17 cellular contexts compared by ENCODE assay signal in genomic region chr3:87733671-87734367, GRCh38. TPM values are rescaled to one million over a fixed set of nuclear protein-coding genes. Genes with fewer than 3 reads are reported as not detected.
DNase-seq lines count a peak whose midpoint lies in the region; ATAC-seq, FAIRE-seq and TF ChIP-seq lines count a peak whose summit lies in the region.
"Had no signal": no experiment of that assay in that cellular context is flagged by ENCODE, and none has a peak within 500 bp of the region (broad histone marks: within the 10 kb centered on the region; RNA-seq: fewer than 3 reads in every experiment).

No MANE protein-coding gene starts in this region.

- DNase-seq in HT-29 (ENCODE audit: low spot score) (peak; percentile 64), kidney (no peak), type B pancreatic cell (ENCODE audit: extremely low spot score, unreplicated experiment) (no peak), GM12892 (ENCODE audit: insufficient read length) (no peak), GM20000 (ENCODE audit: low spot score) (no peak)
- DNase-seq: activated CD4-positive, CD25-positive, alpha-beta regulatory T cell treated with anti-CD3 and anti-CD28 coated beads, Interleukin-2, amount 50 U/mL, for 72 hours; activated gamma-delta T cell; BE2C; gastrocnemius medialis; HFFc6; KBM-7; NCI-H1105; Right ventricle myocardium superior had no signal

- no peaks in the 10 kb centered on the region for H3K4me1 Mint-ChIP-seq in type B pancreatic cell (ENCODE audit: unreplicated experiment)

- no peaks in the 10 kb centered on the region for H3K9me3 ChIP-seq in kidney (ENCODE audit: control insufficient read depth in 1 of 2, low read length in 2 of 2)
- H3K9me3 ChIP-seq: BE2C, gastrocnemius medialis had no signal

- H3K4me3 ChIP-seq in kidney (ENCODE audit: low read length in 2 of 2) = no peak overlapping the region
- H3K4me3 ChIP-seq: gastrocnemius medialis had no signal

- no peaks in the 10 kb centered on the region for H3K9me3 Mint-ChIP-seq in type B pancreatic cell
- H3K9me3 Mint-ChIP-seq: HFFc6 had no signal

- intact Hi-C loops in kidney (cut with DNase I) = no loop called here

- TF ChIP-seq CTCF in VCaP (conservative IDR thresholded peaks at IDR 0.05) = no peak
- TF ChIP-seq CTCF in kidney (IDR thresholded peaks at IDR 0.05; ENCODE audit: borderline replicate concordance, extremely low read depth, insufficient read depth) = no peak
- no peak for TF ChIP-seq CTCF in type B pancreatic cell (conservative IDR thresholded peaks at IDR 0.05)
- no peak for TF ChIP-seq CTCF in GM20000 (IDR thresholded peaks at IDR 0.05; ENCODE audit: extremely low read depth, missing control alignments)

- peak overlapping the region; percentile 88 for H3K27ac Mint-ChIP-seq in type B pancreatic cell
- H3K27ac Mint-ChIP-seq: HFFc6 had no signal

- TF ChIP-seq POLR2A in GM12892 (IDR thresholded peaks at IDR 0.05; ENCODE audit: low read depth, low read length) = no peak

- H3K27me3 Mint-ChIP-seq in type B pancreatic cell = no peaks in the 10 kb centered on the region

- H3K27ac ChIP-seq in VCaP (peak overlapping the region; percentile 86), kidney (ENCODE audit: low read depth in 2 of 2, low read length in 2 of 2) (peak overlapping the region; percentile 77 to 81)
- H3K27ac ChIP-seq: gastrocnemius medialis had no signal

- peak overlapping the region; percentile 60 for H3K4me3 Mint-ChIP-seq in type B pancreatic cell
- H3K4me3 Mint-ChIP-seq: HFFc6 had no signal

- peak; percentile 15 for FAIRE-seq in kidney (lab: Jason Lieb, UNC)
- no peak for FAIRE-seq in GM12892 (lab: Jason Lieb, UNC)
- FAIRE-seq: endothelial cell of umbilical vein had no signal

- no peak for ATAC-seq in HG03457 (IDR thresholded peaks at IDR 0.05; ENCODE audit: unreplicated experiment)
- ATAC-seq: gastrocnemius medialis had no signal

- no peaks in the 10 kb centered on the region for H3K36me3 ChIP-seq in kidney (ENCODE audit: control insufficient read depth in 1 of 2, insufficient read depth in 2 of 2, low read length in 2 of 2)
- H3K36me3 ChIP-seq: BE2C, gastrocnemius medialis had no signal

- H3K4me1 ChIP-seq in kidney (ENCODE audit: control insufficient read depth in 1 of 2, insufficient read depth in 1 of 2, low read depth in 1 of 2, low read length in 2 of 2) = no peaks in the 10 kb centered on the region
- H3K4me1 ChIP-seq: BE2C, gastrocnemius medialis had no signal

- no peaks in the 10 kb centered on the region for H3K36me3 Mint-ChIP-seq in type B pancreatic cell

- H3K9ac ChIP-seq in kidney (ENCODE audit: low read length in 2 of 2) = no peak overlapping the region

RNA-seq across cellular contexts. Expression of gene HTR1F, which starts 58.7 kb away (rescaled TPM):
- not detected in 2 replicates for total RNA-seq in HT-29 (2014; rRNA removed; shearing (Covaris generic))
- total RNA-seq in kidney (0.63 TPM), type B pancreatic cell (ENCODE audit: low replicate concordance) (0.10 and 0.14 TPM in 2 replicates)
- not detected for polyA plus RNA-seq in kidney (ENCODE audit: insufficient read depth, low read depth, low replicate concordance)
- not detected for polyA plus RNA-seq in GM12892 (2012; ENCODE audit: missing spikeins)
- total RNA-seq: endothelial cell of umbilical vein; T-helper 2 cell treated with Interferon-gamma antibody and Interleukin-4, amounts not matched to agents 100 ng/mL and 5 ng/mL, for 36 hours had no signal
- polyA plus RNA-seq: endothelial cell of umbilical vein had no signal
